Comparison of ENCODE assay signal across 18 cellular contexts in genomic region chr10:12027539-12027938, GRCh38. TPM values are rescaled to one million over a fixed set of nuclear protein-coding genes. Genes with fewer than 3 reads are reported as not detected.
DNase-seq lines count a peak whose midpoint lies in the region; ATAC-seq, FAIRE-seq and TF ChIP-seq lines count a peak whose summit lies in the region.
"Had no signal": no experiment of that assay in that cellular context is flagged by ENCODE, and none has a peak within 500 bp of the region (broad histone marks: within the 10 kb centered on the region; RNA-seq: fewer than 3 reads in every experiment).

No MANE protein-coding gene starts in this region.

- peaks cover 5 to 40% of the 10 kb centered on the region in 2 donors for H3K36me3 ChIP-seq in psoas muscle (ENCODE audit: insufficient read depth in 1 of 2, low read depth in 1 of 2)

- no peak overlapping the region for H3K27ac ChIP-seq in psoas muscle
- H3K27ac ChIP-seq: breast epithelium, prostate gland, upper lobe of left lung, WERI-Rb-1 had no signal

- no peaks in the 10 kb centered on the region for H3K27me3 ChIP-seq in psoas muscle (ENCODE audit: insufficient read depth in 3 of 3, low read length in 2 of 3)
- H3K27me3 ChIP-seq: breast epithelium, upper lobe of left lung had no signal

- TF ChIP-seq CTCF in psoas muscle (IDR thresholded peaks at IDR 0.05): no peak

- DNase-seq in GM18507 (ENCODE audit: extremely low spot score, insufficient read length, low read depth): no peak
- DNase-seq in head of caudate nucleus: no peak
- no peak for DNase-seq in NCI-H1092 (lab: John Stamatoyannopoulos, UW)
- DNase-seq in ecto neural progenitor cell (ENCODE audit: low spot score): no peak
- no peak for DNase-seq in psoas muscle
- DNase-seq: activated naive CD4-positive, alpha-beta T cell treated with anti-CD3 and anti-CD28 coated beads, Interleukin-2, amount 50 U/mL, for 16 hours; Caco-2; foreskin melanocyte; stimulated activated CD4-positive, alpha-beta T cell treated with anti-CD3 and anti-CD28 coated beads, Interleukin-15, amount 100 ng/mL, for 24 hours; upper lobe of left lung; WERI-Rb-1 had no signal

- ATAC-seq in GM19463 (IDR thresholded peaks at IDR 0.05; ENCODE audit: unreplicated experiment) (peak; percentile 98), HG02798 (IDR thresholded peaks at IDR 0.05; ENCODE audit: poor library complexity, unreplicated experiment) (peak; percentile 92), HG03457 (IDR thresholded peaks at IDR 0.05; ENCODE audit: unreplicated experiment) (peak; percentile 83), psoas muscle (no peak)
- ATAC-seq: SK-N-SH treated with all-trans-retinoic acid at 6 μM for 48 hours had no signal

- 87 to 91% (median 90%) methylated on average over 2 of the region's 2 CpGs for WGBS in psoas muscle, 3 donors

- no peak overlapping the region for H3K4me3 ChIP-seq in psoas muscle
- H3K4me3 ChIP-seq: breast epithelium, prostate gland, upper lobe of left lung had no signal

- H3K4me1 ChIP-seq in psoas muscle: peaks cover 14% of the 10 kb centered on the region
- H3K4me1 ChIP-seq: breast epithelium, Caco-2, prostate gland had no signal

- H3K9me3 ChIP-seq in psoas muscle: no peaks in the 10 kb centered on the region
- H3K9me3 ChIP-seq: breast epithelium, Caco-2, prostate gland, upper lobe of left lung had no signal

- peak; percentile 94 for FAIRE-seq in GM18507 (lab: Jason Lieb, UNC)
- FAIRE-seq: keratinocyte had no signal

- intact Hi-C loops in head of caudate nucleus (cut with DNase I) (no loop called here), psoas muscle (cut with DNase I) (no loop called here)

RNA-seq across cellular contexts. Expression of gene UPF2, which starts 15.1 kb away (rescaled TPM):
- total RNA-seq in psoas muscle: 10 to 100 TPM; 18.9 to 35.1 (median 24.5) TPM
- 10 to 100 TPM; 12.7 to 31.1 (median 20.1) TPM for polyA plus RNA-seq in psoas muscle

RNA-seq across cellular contexts. Expression of gene DHTKD1, which starts 41.2 kb away (rescaled TPM):
- total RNA-seq in psoas muscle: 10 to 100 TPM; 14.1 to 31.7 (median 20.0) TPM
- polyA plus RNA-seq in psoas muscle: 10 to 100 TPM in 1 of 3 donors, 1 to 10 TPM in 2; 5.8 to 10.4 (median 6.1) TPM

Comparison
In these comparisons a context has a peak if more than half of its experiments do, and no peak if none do; other contexts are left out.
1. ATAC-seq: peak in GM19463 (single experiment), HG02798 (single experiment) and HG03457 (single experiment); none in psoas muscle (0 of 4).